28 cellular contexts compared by ENCODE assay signal in genomic region chr10:103055105-103055504, GRCh38.
DNase-seq lines count a peak whose midpoint lies in the region; ATAC-seq and TF ChIP-seq lines count a peak whose summit lies in the region.
"Had no signal": no experiment of that assay in that cellular context is flagged by ENCODE, and none has a peak within 500 bp of the region (broad histone marks: within the 10 kb centered on the region; RNA-seq: fewer than 3 reads in every experiment).

No MANE protein-coding gene starts in this region.

- no peaks in the 10 kb centered on the region for H3K9me3 Mint-ChIP-seq in activated CD4-positive, alpha-beta T cell treated with anti-CD3 and anti-CD28 coated beads for 36 hours (ENCODE audit: low read depth)
- H3K9me3 Mint-ChIP-seq in immature natural killer cell: no peaks in the 10 kb centered on the region
- H3K9me3 Mint-ChIP-seq: nephron; stimulated activated naive B cell treated with anti-CD40 and anti-IgM and Interleukin-4, amounts not matched to agents 10 μg/mL and 1 μg/mL and 100 μg/mL, for 72 hours had no signal

- peaks cover 4% of the 10 kb centered on the region; the same call in 1 of the 2 replicates for H3K9me3 ChIP-seq in AG04450 (ENCODE audit: control insufficient read depth, insufficient read depth, low read length)
- H3K9me3 ChIP-seq: Caco-2, esophagus squamous epithelium, gastrocnemius medialis, mucosa of descending colon had no signal

- H3K27ac ChIP-seq in AG04450 (ENCODE audit: low read depth, low read length): peak overlapping the region; percentile 21
- peak overlapping the region; percentile 67 for H3K27ac ChIP-seq in VCaP
- H3K27ac ChIP-seq: C4-2B, gastrocnemius medialis, WERI-Rb-1 had no signal

- POLR2A ChIA-PET in activated CD4-positive, alpha-beta T cell treated with anti-CD3 and anti-CD28 coated beads for 36 hours (lab: Charles Lee): interaction anchor here (1.4 kb wide), 1 partner anchor 137 kb away, joined by 6 read pairs; the partner anchor contains the start of gene CNNM2
- POLR2A ChIA-PET in AG04450 (lab: Yijun Ruan, JAX): no interaction called here

- TF ChIP-seq CTCF in AG04450 (IDR thresholded peaks at IDR 0.05; ENCODE audit: low read depth, low read length) (no peak), VCaP (conservative IDR thresholded peaks at IDR 0.05) (no peak)

- no peaks in the 10 kb centered on the region for H3K27me3 Mint-ChIP-seq in activated CD4-positive, alpha-beta T cell treated with anti-CD3 and anti-CD28 coated beads for 36 hours
- H3K27me3 Mint-ChIP-seq in immature natural killer cell (ENCODE audit: low read depth in 3 of 3): peaks cover 0 to 5% (median 3%) of the 10 kb centered on the region in 3 donors
- H3K27me3 Mint-ChIP-seq: stimulated activated naive B cell treated with anti-CD40 and anti-IgM and Interleukin-4, amounts not matched to agents 10 μg/mL and 1 μg/mL and 100 μg/mL, for 72 hours had no signal

- H3K4me3 Mint-ChIP-seq in activated CD4-positive, alpha-beta T cell treated with anti-CD3 and anti-CD28 coated beads for 36 hours: no peak overlapping the region
- peak overlapping the region in 4 of 5 donors; percentile 87 to 97 (median 90) for H3K4me3 Mint-ChIP-seq in immature natural killer cell

- H3K27me3 ChIP-seq in AG04450 (ENCODE audit: control insufficient read depth, insufficient read depth, low read length): no peaks in the 10 kb centered on the region
- H3K27me3 ChIP-seq: esophagus squamous epithelium, gastrocnemius medialis had no signal

- CTCF ChIA-PET in activated CD4-positive, alpha-beta T cell treated with anti-CD3 and anti-CD28 coated beads for 36 hours (lab: Charles Lee): interaction anchor here (1.2 to 3.6 kb wide), 3 partner anchors 11 to 189 kb away, joined by 4 to 19 read pairs (median 4); partner anchors contain the start of gene CNNM2
- CTCF ChIA-PET in AG04450 (lab: Charles Lee): interaction anchor here (1.3 to 2.4 kb wide), 2 partner anchors 138 to 189 kb away, joined by 3 to 10 read pairs; partner anchors contain the start of gene CNNM2

- H3K4me3 ChIP-seq in AG04450 (ENCODE audit: low read depth, low read length): no peak overlapping the region
- H3K4me3 ChIP-seq: esophagus squamous epithelium, gastrocnemius medialis, lung, mucosa of descending colon had no signal

- H3K36me3 Mint-ChIP-seq in activated CD4-positive, alpha-beta T cell treated with anti-CD3 and anti-CD28 coated beads for 36 hours (ENCODE audit: low read depth): peaks cover 1% of the 10 kb centered on the region
- peaks cover 0 to 6% (median 5%) of the 10 kb centered on the region in 3 donors for H3K36me3 Mint-ChIP-seq in immature natural killer cell

- DNase-seq in activated CD4-positive, alpha-beta T cell treated with anti-CD3 and anti-CD28 coated beads for 36 hours: no peak
- no peak for DNase-seq in activated CD4-positive, alpha-beta T cell treated with anti-CD3 and anti-CD28 coated beads for 4 hours
- no peak for DNase-seq in AG04450 (ENCODE audit: low read depth, low spot score)
- no peak for DNase-seq in immature natural killer cell
- DNase-seq in activated CD4-positive, CD25-positive, alpha-beta regulatory T cell (lab: John Stamatoyannopoulos, UW): no peak
- DNase-seq: 8988T; activated CD4-positive, alpha-beta T cell treated with anti-CD3 and anti-CD28 coated beads, Interleukin-2, amount 50 U/mL, for 48 hours; activated effector memory CD4-positive, alpha-beta T cell treated with Interleukin-2 at 50 U/mL for 16 hours; Caco-2; central memory CD4-positive, alpha-beta T cell; dermis blood vessel endothelial cell; esophagus squamous epithelium; gastrocnemius medialis; GDM1; HCEC 1CT; mucosa of descending colon; NCI-H1105; NCI-H187 treated with DMSO at 0.1 percent for 48 hours; NCI-H2171; stimulated activated naive B cell treated with anti-CD40 and anti-IgM and Interleukin-4, amounts not matched to agents 10 μg/mL and 1 μg/mL and 100 μg/mL, for 72 hours; T1000; WERI-Rb-1 had no signal

- H3K4me1 Mint-ChIP-seq in activated CD4-positive, alpha-beta T cell treated with anti-CD3 and anti-CD28 coated beads for 36 hours: peaks cover 20% of the 10 kb centered on the region
- peaks cover 27 to 29% of the 10 kb centered on the region in 2 donors for H3K4me1 Mint-ChIP-seq in immature natural killer cell

- peak overlapping the region; percentile 29 for H3K27ac Mint-ChIP-seq in activated CD4-positive, alpha-beta T cell treated with anti-CD3 and anti-CD28 coated beads for 36 hours
- peak overlapping the region; percentile 88 to 96 (median 94) for H3K27ac Mint-ChIP-seq in immature natural killer cell
- H3K27ac Mint-ChIP-seq: stimulated activated naive B cell treated with anti-CD40 and anti-IgM and Interleukin-4, amounts not matched to agents 10 μg/mL and 1 μg/mL and 100 μg/mL, for 72 hours had no signal

- no peak for ATAC-seq in activated CD4-positive, alpha-beta T cell treated with anti-CD3 and anti-CD28 coated beads for 36 hours
- ATAC-seq in GM19467 (IDR thresholded peaks at IDR 0.05; ENCODE audit: unreplicated experiment) (no peak), HG03432 (IDR thresholded peaks at IDR 0.05; ENCODE audit: unreplicated experiment) (no peak)
- ATAC-seq: gastrocnemius medialis; stimulated activated naive B cell treated with anti-CD40 and anti-IgM and Interleukin-4, amounts not matched to agents 10 μg/mL and 1 μg/mL and 100 μg/mL, for 72 hours had no signal

- intact Hi-C loops in activated CD4-positive, alpha-beta T cell treated with anti-CD3 and anti-CD28 coated beads for 36 hours (cut with DNase I, micrococcal nuclease): no loop called here
